In the genomic region with DNA sequence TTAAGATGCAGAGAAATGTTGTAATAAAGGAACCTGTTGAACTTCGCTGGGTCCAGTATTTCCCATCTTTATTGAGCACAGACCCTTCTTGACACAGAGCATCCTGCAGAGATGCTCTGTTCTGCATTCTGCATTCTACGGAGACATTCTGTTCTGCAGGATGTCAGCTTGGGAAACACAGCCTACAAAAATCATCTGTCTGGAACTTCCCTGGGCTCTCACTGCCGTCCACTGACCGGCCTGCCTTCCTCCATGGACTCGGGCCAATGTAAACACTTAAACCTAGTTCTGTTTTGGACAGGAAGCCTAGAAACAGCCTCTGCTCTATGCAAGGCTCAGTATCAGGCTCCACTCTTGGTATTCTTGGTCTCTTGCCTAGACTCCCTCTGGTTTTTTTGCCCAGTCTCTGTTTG, we compare ENCODE assay signal across 7 cellular contexts.
DNase-seq lines count a peak whose midpoint lies in the region; ATAC-seq and TF ChIP-seq lines count a peak whose summit lies in the region.

No MANE protein-coding gene starts in this region.

- peak; percentile 51 for ATAC-seq in mucosa of descending colon
- ATAC-seq in HG02840 (IDR thresholded peaks at IDR 0.05; ENCODE audit: low FRiP score, unreplicated experiment) = no peak

- DNase-seq in NCI-H2196 treated with DMSO at 0.1 percent for 48 hours (lab: John Stamatoyannopoulos, UW; ENCODE audit: unreplicated experiment) (peak; percentile 27), dermis blood vessel endothelial cell (peak; percentile 93), mucosa of descending colon (peak; percentile 63 to 77 (median 68)), vagina (ENCODE audit: extremely low spot score in 2 of 2) (peak in 1 of 2 donors; percentile 95), NCI-H2107 (lab: John Stamatoyannopoulos, UW) (no peak), CD1c-positive myeloid dendritic cell (ENCODE audit: extremely low spot score) (no peak)

- no peaks in the 10 kb centered on the region for H3K9me3 ChIP-seq in mucosa of descending colon
- H3K9me3 ChIP-seq in vagina = no peaks in the 10 kb centered on the region

- peaks cover 61% of the 10 kb centered on the region for H3K4me1 ChIP-seq in mucosa of descending colon (ENCODE audit: low read depth)
- peaks cover 71% of the 10 kb centered on the region for H3K4me1 ChIP-seq in vagina

- intact Hi-C loops in mucosa of descending colon (cut with DNase I, micrococcal nuclease) (loop anchor here (5.0 kb wide), 1 partner anchor 91 kb away; a partner anchor contains a TSS), vagina (cut with DNase I) (loop anchor here (2.0 to 5.0 kb wide), 2 partner anchors 64 to 89 kb away; a partner anchor contains a TSS)

- H3K4me3 ChIP-seq in mucosa of descending colon = no peak overlapping the region
- H3K4me3 ChIP-seq in vagina = no peak overlapping the region

- TF ChIP-seq POLR2A in vagina (IDR thresholded peaks at IDR 0.05) = no peak

- H3K36me3 ChIP-seq in mucosa of descending colon (ENCODE audit: low read depth) (peaks cover 3% of the 10 kb centered on the region), vagina (no peaks in the 10 kb centered on the region)

- TF ChIP-seq CTCF in mucosa of descending colon (IDR thresholded peaks at IDR 0.05) = no peak
- no peak for TF ChIP-seq CTCF in vagina (IDR thresholded peaks at IDR 0.05)

- H3K27ac ChIP-seq in vagina = peak overlapping the region; percentile 86

- H3K27me3 ChIP-seq in vagina = no peaks in the 10 kb centered on the region

Comparison
In these comparisons a context has a peak if more than half of its experiments do, and no peak if none do; other contexts are left out.
1. DNase-seq: peak in NCI-H2196 treated with DMSO at 0.1 percent for 48 hours (single experiment), dermis blood vessel endothelial cell (single experiment) and mucosa of descending colon (3 of 3); none in NCI-H2107 (single experiment) and CD1c-positive myeloid dendritic cell (single experiment).